Comparison of ENCODE assay signal across 1 cellular context in the genomic region with DNA sequence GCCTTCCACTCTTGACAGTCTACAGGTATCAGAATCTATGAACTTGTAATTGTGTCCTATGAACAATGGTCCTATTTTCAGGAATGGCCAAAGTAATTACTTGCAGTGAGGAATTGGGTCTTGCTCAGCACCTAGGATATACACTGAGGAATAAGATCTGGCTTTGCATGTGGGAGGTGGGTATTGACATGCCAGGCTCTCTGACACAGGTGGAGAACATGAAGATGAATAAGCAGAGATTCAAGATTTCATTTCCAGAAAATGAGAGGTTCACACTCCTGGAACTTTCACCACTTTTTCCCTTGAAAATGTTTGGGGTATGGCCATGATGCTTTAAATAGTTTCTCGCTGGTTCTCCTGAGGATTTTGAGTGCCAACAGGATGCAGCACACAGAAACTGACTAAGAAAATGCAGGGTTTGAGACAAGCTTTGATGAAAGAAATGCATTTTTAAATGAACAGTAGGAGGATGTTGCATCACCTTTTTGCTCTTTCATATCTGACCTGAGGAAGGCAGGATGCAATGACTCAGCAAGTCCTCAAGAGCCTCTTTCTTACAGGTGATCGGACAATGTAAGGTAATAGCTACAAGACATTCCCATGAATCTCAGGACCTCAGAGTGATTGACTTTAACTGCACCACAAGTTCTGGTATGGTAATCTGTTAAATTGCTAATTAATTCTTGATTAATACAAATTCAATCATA.
A peak's percentile ranks its signal among the peaks of the same experiment; 100 is the strongest.
TF ChIP-seq lines count a peak whose summit lies in the region.

No MANE protein-coding gene starts in this region.

TF ChIP-seq in HCT116, 20 proteins besides CTCF, POLR2A, EP300 and RAD21:
- TF ChIP-seq, protein P1, sequence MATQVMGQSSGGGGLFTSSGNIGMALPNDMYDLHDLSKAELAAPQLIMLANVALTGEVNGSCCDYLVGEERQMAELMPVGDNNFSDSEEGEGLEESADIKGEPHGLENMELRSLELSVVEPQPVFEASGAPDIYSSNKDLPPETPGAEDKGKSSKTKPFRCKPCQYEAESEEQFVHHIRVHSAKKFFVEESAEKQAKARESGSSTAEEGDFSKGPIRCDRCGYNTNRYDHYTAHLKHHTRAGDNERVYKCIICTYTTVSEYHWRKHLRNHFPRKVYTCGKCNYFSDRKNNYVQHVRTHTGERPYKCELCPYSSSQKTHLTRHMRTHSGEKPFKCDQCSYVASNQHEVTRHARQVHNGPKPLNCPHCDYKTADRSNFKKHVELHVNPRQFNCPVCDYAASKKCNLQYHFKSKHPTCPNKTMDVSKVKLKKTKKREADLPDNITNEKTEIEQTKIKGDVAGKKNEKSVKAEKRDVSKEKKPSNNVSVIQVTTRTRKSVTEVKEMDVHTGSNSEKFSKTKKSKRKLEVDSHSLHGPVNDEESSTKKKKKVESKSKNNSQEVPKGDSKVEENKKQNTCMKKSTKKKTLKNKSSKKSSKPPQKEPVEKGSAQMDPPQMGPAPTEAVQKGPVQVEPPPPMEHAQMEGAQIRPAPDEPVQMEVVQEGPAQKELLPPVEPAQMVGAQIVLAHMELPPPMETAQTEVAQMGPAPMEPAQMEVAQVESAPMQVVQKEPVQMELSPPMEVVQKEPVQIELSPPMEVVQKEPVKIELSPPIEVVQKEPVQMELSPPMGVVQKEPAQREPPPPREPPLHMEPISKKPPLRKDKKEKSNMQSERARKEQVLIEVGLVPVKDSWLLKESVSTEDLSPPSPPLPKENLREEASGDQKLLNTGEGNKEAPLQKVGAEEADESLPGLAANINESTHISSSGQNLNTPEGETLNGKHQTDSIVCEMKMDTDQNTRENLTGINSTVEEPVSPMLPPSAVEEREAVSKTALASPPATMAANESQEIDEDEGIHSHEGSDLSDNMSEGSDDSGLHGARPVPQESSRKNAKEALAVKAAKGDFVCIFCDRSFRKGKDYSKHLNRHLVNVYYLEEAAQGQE (IDR thresholded peaks at IDR 0.05; ENCODE audit: low read depth) = no peak
- peak; percentile 39 for TF ChIP-seq SP1 (IDR thresholded peaks at IDR 0.05; ENCODE audit: low read depth)
- no peak for TF ChIP-seq EZH2phosphoT487 (IDR thresholded peaks at IDR 0.05; ENCODE audit: borderline replicate concordance)
- TF ChIP-seq, protein P2, sequence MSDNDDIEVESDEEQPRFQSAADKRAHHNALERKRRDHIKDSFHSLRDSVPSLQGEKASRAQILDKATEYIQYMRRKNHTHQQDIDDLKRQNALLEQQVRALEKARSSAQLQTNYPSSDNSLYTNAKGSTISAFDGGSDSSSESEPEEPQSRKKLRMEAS (IDR thresholded peaks at IDR 0.05) = peak; percentile 22; the same call in 1 of the 2 replicates
- TF ChIP-seq EGR1 (IDR thresholded peaks at IDR 0.05; ENCODE audit: low read depth) = no peak
- TF ChIP-seq, protein P3, sequence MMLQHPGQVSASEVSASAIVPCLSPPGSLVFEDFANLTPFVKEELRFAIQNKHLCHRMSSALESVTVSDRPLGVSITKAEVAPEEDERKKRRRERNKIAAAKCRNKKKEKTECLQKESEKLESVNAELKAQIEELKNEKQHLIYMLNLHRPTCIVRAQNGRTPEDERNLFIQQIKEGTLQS (IDR thresholded peaks at IDR 0.05) = peak; percentile 76
- no peak for TF ChIP-seq POLR2AphosphoS5 (IDR thresholded peaks at IDR 0.05; ENCODE audit: low read depth, low read length)
- TF ChIP-seq SIN3A (IDR thresholded peaks at IDR 0.05; ENCODE audit: low read depth) = no peak
- TF ChIP-seq TCF7L2 (IDR thresholded peaks at IDR 0.05; ENCODE audit: borderline replicate concordance, extremely low read depth, insufficient read depth, insufficient read length) = peak; percentile 22
- peak; percentile 13; the same call in 1 of the 2 replicates for TF ChIP-seq FOSL1 (IDR thresholded peaks at IDR 0.05; ENCODE audit: low read depth)
- TF ChIP-seq ELF1 (IDR thresholded peaks at IDR 0.05; ENCODE audit: borderline replicate concordance, low read depth) = no peak
- peak; percentile 89 for TF ChIP-seq CEBPB (IDR thresholded peaks at IDR 0.05; ENCODE audit: low read depth)
- no peak for TF ChIP-seq YY1 (IDR thresholded peaks at IDR 0.05; ENCODE audit: extremely low read depth, insufficient replicate concordance, low read depth, low read length)
- TF ChIP-seq, protein P4, sequence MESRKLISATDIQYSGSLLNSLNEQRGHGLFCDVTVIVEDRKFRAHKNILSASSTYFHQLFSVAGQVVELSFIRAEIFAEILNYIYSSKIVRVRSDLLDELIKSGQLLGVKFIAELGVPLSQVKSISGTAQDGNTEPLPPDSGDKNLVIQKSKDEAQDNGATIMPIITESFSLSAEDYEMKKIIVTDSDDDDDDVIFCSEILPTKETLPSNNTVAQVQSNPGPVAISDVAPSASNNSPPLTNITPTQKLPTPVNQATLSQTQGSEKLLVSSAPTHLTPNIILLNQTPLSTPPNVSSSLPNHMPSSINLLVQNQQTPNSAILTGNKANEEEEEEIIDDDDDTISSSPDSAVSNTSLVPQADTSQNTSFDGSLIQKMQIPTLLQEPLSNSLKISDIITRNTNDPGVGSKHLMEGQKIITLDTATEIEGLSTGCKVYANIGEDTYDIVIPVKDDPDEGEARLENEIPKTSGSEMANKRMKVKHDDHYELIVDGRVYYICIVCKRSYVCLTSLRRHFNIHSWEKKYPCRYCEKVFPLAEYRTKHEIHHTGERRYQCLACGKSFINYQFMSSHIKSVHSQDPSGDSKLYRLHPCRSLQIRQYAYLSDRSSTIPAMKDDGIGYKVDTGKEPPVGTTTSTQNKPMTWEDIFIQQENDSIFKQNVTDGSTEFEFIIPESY (IDR thresholded peaks at IDR 0.05; ENCODE audit: extremely low read depth, insufficient replicate concordance, low read length) = no peak
- TF ChIP-seq SRF (IDR thresholded peaks at IDR 0.05; ENCODE audit: low read depth) = no peak
- 0 out of 2 replicates have a peak, but pooled peaks have one; percentile 13 for TF ChIP-seq CBX3 (IDR thresholded peaks at IDR 0.05; ENCODE audit: low read depth)
